Comparison of ENCODE assay signal across 7 cellular contexts in genomic region chr10:58268946-58269831, GRCh38. TPM values are rescaled to one million over a fixed set of nuclear protein-coding genes. Genes with fewer than 3 reads are reported as not detected.
DNase-seq lines count a peak whose midpoint lies in the region; ATAC-seq and TF ChIP-seq lines count a peak whose summit lies in the region.

CISD1 (plus strand) TSS chr10:58269162; CDS start chr10:58269274, 112 bp downstream.

- ATAC-seq in GM18508 (IDR thresholded peaks at IDR 0.05; ENCODE audit: insufficient read depth, unreplicated experiment) (peak; percentile 61), HG03025 (IDR thresholded peaks at IDR 0.05; ENCODE audit: low FRiP score, unreplicated experiment) (peak; percentile 59)

- no peaks in the 10 kb centered on the region for H3K27me3 ChIP-seq in hepatocyte

- H3K4me1 ChIP-seq in hepatocyte (ENCODE audit: insufficient read depth), result peaks cover 4% of the 10 kb centered on the region

- DNase-seq in NCI-H2081 (lab: John Stamatoyannopoulos, UW) (peak; percentile 95 to 98), T1000 (lab: John Stamatoyannopoulos, UW) (peak; percentile 97), astrocyte of the hippocampus (ENCODE audit: low read depth, low spot score) (peak; percentile 100), hepatocyte (ENCODE audit: low spot score) (peak; percentile 100), retina (peak; percentile 95)

- H3K4me2 ChIP-seq in hepatocyte, result peak within 1 kb of the TSS; percentile 87

- H3K36me3 ChIP-seq in hepatocyte (replicated peaks; ENCODE audit: insufficient read depth, low read depth), result no peaks in the 10 kb centered on the region

- no peaks in the 10 kb centered on the region for H4K20me1 ChIP-seq in hepatocyte (ENCODE audit: insufficient read depth, poor library complexity, severe bottlenecking)

- H3K79me2 ChIP-seq in hepatocyte, result peaks cover 62% of the 10 kb centered on the region

- no peaks in the 10 kb centered on the region for H3K9me3 ChIP-seq in hepatocyte (ENCODE audit: low read depth)

- TF ChIP-seq CTCF in hepatocyte (IDR thresholded peaks at IDR 0.05; ENCODE audit: poor library complexity), result no peak

- H3K27ac ChIP-seq in hepatocyte, result peak within 1 kb of the TSS; percentile 94

- peak within 1 kb of the TSS; percentile 80 for H2AFZ ChIP-seq in hepatocyte

- WGBS in hepatocyte (ENCODE audit: low lambda C conversion rate, missing lambda C conversion rate), result under 1% methylated on average over 68 of the region's 69 CpGs

- H3K9me2 ChIP-seq in hepatocyte (replicated peaks; ENCODE audit: insufficient read depth), result no peaks in the 10 kb centered on the region

- H3K4me3 ChIP-seq in hepatocyte, result peak within 1 kb of the TSS; percentile 50

RNA-seq across cellular contexts. Expression of gene CISD1, which starts in this region (rescaled TPM):
- 37.8 and 47.0 TPM in 2 replicates for total RNA-seq in hepatocyte
- polyA plus RNA-seq in hepatocyte, result 94.4 and 95.9 TPM in 2 replicates

Comparison
In these comparisons a context has a peak if more than half of its experiments do, and no peak if none do; other contexts are left out.
1. Peak in every context shown above with its lines: DNase-seq, ATAC-seq, H3K4me3 ChIP-seq and H3K27ac ChIP-seq.